1 cellular context compared by ENCODE assay signal in genomic region chr6:157911786-157912185, GRCh38.
TF ChIP-seq lines count a peak whose summit lies in the region.

No MANE protein-coding gene starts in this region.

TF ChIP-seq in IMR-90, 13 proteins besides CTCF, POLR2A, EP300 and RAD21:
- no peak for TF ChIP-seq MAZ (IDR thresholded peaks at IDR 0.05; ENCODE audit: borderline replicate concordance, low read depth, low read length)
- no peak for TF ChIP-seq RFX5 (IDR thresholded peaks at IDR 0.05; ENCODE audit: low read depth, low read length)
- TF ChIP-seq FOS (IDR thresholded peaks at IDR 0.05; ENCODE audit: low read depth, low read length), result no peak
- no peak for TF ChIP-seq MAFK (IDR thresholded peaks at IDR 0.05; ENCODE audit: low read depth, low read length)
- no peak for TF ChIP-seq RCOR1 (IDR thresholded peaks at IDR 0.05; ENCODE audit: insufficient replicate concordance, low read length)
- no peak for TF ChIP-seq CHD1 (IDR thresholded peaks at IDR 0.05; ENCODE audit: low read depth, low read length)
- no peak for TF ChIP-seq SMC3 (IDR thresholded peaks at IDR 0.05; ENCODE audit: low read depth, low read length)
- no peak for TF ChIP-seq CEBPB (IDR thresholded peaks at IDR 0.05; ENCODE audit: low read depth, low read length)
- no peak for TF ChIP-seq MXI1 (IDR thresholded peaks at IDR 0.05; ENCODE audit: borderline replicate concordance, low read depth, low read length)
- no peak for TF ChIP-seq USF2 (IDR thresholded peaks at IDR 0.05; ENCODE audit: low read depth, low read length)
- TF ChIP-seq BHLHE40 (IDR thresholded peaks at IDR 0.05; ENCODE audit: low read depth, low read length), result no peak
- no peak for TF ChIP-seq NFE2L2 (IDR thresholded peaks at IDR 0.05; ENCODE audit: low read depth, low read length)
